In the genomic region with DNA sequence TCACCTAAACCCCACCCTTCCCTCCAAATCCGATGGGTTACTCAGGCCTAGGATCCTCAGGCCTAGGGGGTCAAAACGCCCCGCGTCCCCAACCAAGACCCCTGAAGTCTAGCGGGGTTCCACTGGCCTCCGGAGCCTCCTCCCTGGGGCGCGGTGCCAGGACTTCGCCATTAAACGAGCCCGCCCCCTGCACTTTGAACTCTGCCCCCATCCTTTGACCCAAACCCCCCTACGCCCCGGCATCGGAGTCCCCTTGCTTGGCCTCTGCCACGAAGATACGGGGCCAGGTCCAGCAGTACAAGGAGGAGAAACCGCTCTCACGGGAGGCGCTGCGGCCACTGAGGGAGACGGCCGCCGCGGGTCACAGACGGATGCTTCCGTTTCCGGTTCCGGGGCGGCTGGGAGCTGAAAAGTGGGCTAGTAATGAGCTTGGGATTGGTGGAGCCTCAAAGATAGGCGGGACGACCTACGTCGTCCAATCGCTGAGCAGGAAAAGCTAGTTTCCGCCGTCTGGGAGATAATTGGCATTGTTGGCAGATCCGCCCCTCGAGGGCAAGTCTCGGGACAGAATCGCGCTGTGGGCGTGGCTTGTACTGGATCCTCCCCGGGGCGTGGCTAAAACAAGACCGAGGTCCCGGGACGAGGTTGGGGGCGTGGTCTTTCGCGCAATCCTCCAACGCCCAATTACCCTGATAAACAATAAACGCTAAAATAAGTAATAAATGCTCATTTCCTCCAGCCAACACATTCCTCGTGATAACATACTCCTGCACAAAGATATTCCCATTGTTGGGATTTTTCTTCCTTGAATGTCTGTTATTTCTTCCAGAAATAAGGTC, we compare ENCODE assay signal across 8 cellular contexts.
DNase-seq lines count a peak whose midpoint lies in the region; ATAC-seq and TF ChIP-seq lines count a peak whose summit lies in the region.

No MANE protein-coding gene starts in this region.

- ATAC-seq in GM19025 (IDR thresholded peaks at IDR 0.05; ENCODE audit: low read depth, unreplicated experiment), result peak; percentile 95
- peak; percentile 95 for ATAC-seq in HG03280 (IDR thresholded peaks at IDR 0.05; ENCODE audit: unreplicated experiment)
- ATAC-seq in central memory CD8-positive, alpha-beta T cell (replicated peaks; ENCODE audit: extremely low read depth, poor library complexity, severe bottlenecking), result peak; percentile 97

- H3K4me3 Mint-ChIP-seq in central memory CD8-positive, alpha-beta T cell, result peak overlapping the region; percentile 95

- H3K4me1 Mint-ChIP-seq in central memory CD8-positive, alpha-beta T cell, result peaks cover 29% of the 10 kb centered on the region

- H3K9me3 Mint-ChIP-seq in central memory CD8-positive, alpha-beta T cell, result no peaks in the 10 kb centered on the region

- no peak for TF ChIP-seq CTCF in AG09319 (IDR thresholded peaks at IDR 0.05; ENCODE audit: low read depth, low read length)

- H3K27ac Mint-ChIP-seq in central memory CD8-positive, alpha-beta T cell (ENCODE audit: low read depth), result peak overlapping the region; percentile 96

- no peaks in the 10 kb centered on the region for H3K27me3 Mint-ChIP-seq in central memory CD8-positive, alpha-beta T cell

- DNase-seq in AG09319 (ENCODE audit: extremely low read depth, low read depth) (peak; percentile 99), NCI-H345 (lab: John Stamatoyannopoulos, UW) (peak; percentile 99), inferior parietal cortex (ENCODE audit: extremely low spot score) (peak; percentile 100), smooth muscle cell of the brain vasculature (ENCODE audit: low read depth, low spot score) (peak; percentile 98)
- DNase-seq in activated CD4-positive, CD25-positive, alpha-beta regulatory T cell treated with anti-CD3 and anti-CD28 coated beads, Interleukin-2, amount 50 U/mL, for 16 hours (ENCODE audit: low read depth, low spot score), result peak; percentile 99
- DNase-seq in central memory CD8-positive, alpha-beta T cell (ENCODE audit: low spot score in 2 of 2), result peak; percentile 100

- H3K36me3 Mint-ChIP-seq in central memory CD8-positive, alpha-beta T cell (ENCODE audit: insufficient read depth), result peaks cover 13% of the 10 kb centered on the region

Comparison
In these comparisons a context has a peak if more than half of its experiments do, and no peak if none do; other contexts are left out.
1. Peak in every context shown above with its lines: DNase-seq and ATAC-seq.